Comparison of ENCODE assay signal across 1 cellular context in genomic region chr14:70002589-70003240, GRCh38.
TF ChIP-seq lines count a peak whose summit lies in the region.

No MANE protein-coding gene starts in this region.

TF ChIP-seq in HepG2, 621 proteins besides CTCF, POLR2A, EP300 and RAD21 (continued from another document and continues in another):
- peak; percentile 77 for TF ChIP-seq PAXIP1 (CRISPR knock-in tag; conservative IDR thresholded peaks at IDR 0.05)
- TF ChIP-seq THAP8 (CRISPR knock-in tag; IDR thresholded peaks at IDR 0.05; ENCODE audit: borderline replicate concordance): no peak
- no peak for TF ChIP-seq FOXC1 (CRISPR knock-in tag; IDR thresholded peaks at IDR 0.05; ENCODE audit: borderline replicate concordance)
- no peak for TF ChIP-seq POGK (CRISPR knock-in tag; conservative IDR thresholded peaks at IDR 0.05)
- TF ChIP-seq ZNF317 (CRISPR knock-in tag; IDR thresholded peaks at IDR 0.05): no peak
- no peak for TF ChIP-seq ZFP36 (IDR thresholded peaks at IDR 0.05; ENCODE audit: borderline replicate concordance, low read depth, low read length, partially characterized antibody)
- no peak for TF ChIP-seq ZBTB21 (CRISPR knock-in tag; IDR thresholded peaks at IDR 0.05)
- no peak for TF ChIP-seq ZNF556 (CRISPR knock-in tag; IDR thresholded peaks at IDR 0.05; ENCODE audit: borderline replicate concordance)
- no peak for TF ChIP-seq ZNF510 (CRISPR knock-in tag; IDR thresholded peaks at IDR 0.05; ENCODE audit: low read depth)
- TF ChIP-seq ZNF772 (CRISPR knock-in tag; IDR thresholded peaks at IDR 0.05): no peak
- TF ChIP-seq MATR3 (CRISPR knock-in tag; IDR thresholded peaks at IDR 0.05): no peak
- TF ChIP-seq FOSL2 (CRISPR knock-in tag; IDR thresholded peaks at IDR 0.05): peak; percentile 33; the same call in 1 of the 2 replicates
- TF ChIP-seq ZNF644 (CRISPR knock-in tag; IDR thresholded peaks at IDR 0.05; ENCODE audit: low read depth): peak; percentile 80; the same call in 1 of the 2 replicates
- no peak for TF ChIP-seq ZMYM2 (CRISPR knock-in tag; IDR thresholded peaks at IDR 0.05)
- TF ChIP-seq, protein P1, sequence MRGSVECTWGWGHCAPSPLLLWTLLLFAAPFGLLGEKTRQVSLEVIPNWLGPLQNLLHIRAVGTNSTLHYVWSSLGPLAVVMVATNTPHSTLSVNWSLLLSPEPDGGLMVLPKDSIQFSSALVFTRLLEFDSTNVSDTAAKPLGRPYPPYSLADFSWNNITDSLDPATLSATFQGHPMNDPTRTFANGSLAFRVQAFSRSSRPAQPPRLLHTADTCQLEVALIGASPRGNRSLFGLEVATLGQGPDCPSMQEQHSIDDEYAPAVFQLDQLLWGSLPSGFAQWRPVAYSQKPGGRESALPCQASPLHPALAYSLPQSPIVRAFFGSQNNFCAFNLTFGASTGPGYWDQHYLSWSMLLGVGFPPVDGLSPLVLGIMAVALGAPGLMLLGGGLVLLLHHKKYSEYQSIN (CRISPR knock-in tag; IDR thresholded peaks at IDR 0.05; ENCODE audit: borderline replicate concordance): no peak
- no peak for TF ChIP-seq RBM39 (IDR thresholded peaks at IDR 0.05; ENCODE audit: low read depth, low read length, poor library complexity, severe bottlenecking)
- peak; percentile 53; the same call in 1 of the 2 replicates for TF ChIP-seq PITX1 (CRISPR knock-in tag; IDR thresholded peaks at IDR 0.05)
- TF ChIP-seq TFDP1 (CRISPR knock-in tag; IDR thresholded peaks at IDR 0.05; ENCODE audit: borderline replicate concordance): no peak
- TF ChIP-seq CEBPB (IDR thresholded peaks at IDR 0.05; ENCODE audit: borderline replicate concordance, low read depth, low read length): no peak
- TF ChIP-seq NCOA2 (CRISPR knock-in tag; IDR thresholded peaks at IDR 0.05): no peak
- TF ChIP-seq PATZ1 (CRISPR knock-in tag; IDR thresholded peaks at IDR 0.05): peak; percentile 98
- no peak for TF ChIP-seq E2F1 (CRISPR knock-in tag; IDR thresholded peaks at IDR 0.05)
- TF ChIP-seq ZNF264 (CRISPR knock-in tag; IDR thresholded peaks at IDR 0.05): peak; percentile 39; the same call in 1 of the 2 replicates
- no peak for TF ChIP-seq ATF6 (CRISPR knock-in tag; conservative IDR thresholded peaks at IDR 0.05)
- TF ChIP-seq, protein P2, sequence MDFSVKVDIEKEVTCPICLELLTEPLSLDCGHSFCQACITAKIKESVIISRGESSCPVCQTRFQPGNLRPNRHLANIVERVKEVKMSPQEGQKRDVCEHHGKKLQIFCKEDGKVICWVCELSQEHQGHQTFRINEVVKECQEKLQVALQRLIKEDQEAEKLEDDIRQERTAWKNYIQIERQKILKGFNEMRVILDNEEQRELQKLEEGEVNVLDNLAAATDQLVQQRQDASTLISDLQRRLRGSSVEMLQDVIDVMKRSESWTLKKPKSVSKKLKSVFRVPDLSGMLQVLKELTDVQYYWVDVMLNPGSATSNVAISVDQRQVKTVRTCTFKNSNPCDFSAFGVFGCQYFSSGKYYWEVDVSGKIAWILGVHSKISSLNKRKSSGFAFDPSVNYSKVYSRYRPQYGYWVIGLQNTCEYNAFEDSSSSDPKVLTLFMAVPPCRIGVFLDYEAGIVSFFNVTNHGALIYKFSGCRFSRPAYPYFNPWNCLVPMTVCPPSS (IDR thresholded peaks at IDR 0.05): no peak
- TF ChIP-seq, protein P3, sequence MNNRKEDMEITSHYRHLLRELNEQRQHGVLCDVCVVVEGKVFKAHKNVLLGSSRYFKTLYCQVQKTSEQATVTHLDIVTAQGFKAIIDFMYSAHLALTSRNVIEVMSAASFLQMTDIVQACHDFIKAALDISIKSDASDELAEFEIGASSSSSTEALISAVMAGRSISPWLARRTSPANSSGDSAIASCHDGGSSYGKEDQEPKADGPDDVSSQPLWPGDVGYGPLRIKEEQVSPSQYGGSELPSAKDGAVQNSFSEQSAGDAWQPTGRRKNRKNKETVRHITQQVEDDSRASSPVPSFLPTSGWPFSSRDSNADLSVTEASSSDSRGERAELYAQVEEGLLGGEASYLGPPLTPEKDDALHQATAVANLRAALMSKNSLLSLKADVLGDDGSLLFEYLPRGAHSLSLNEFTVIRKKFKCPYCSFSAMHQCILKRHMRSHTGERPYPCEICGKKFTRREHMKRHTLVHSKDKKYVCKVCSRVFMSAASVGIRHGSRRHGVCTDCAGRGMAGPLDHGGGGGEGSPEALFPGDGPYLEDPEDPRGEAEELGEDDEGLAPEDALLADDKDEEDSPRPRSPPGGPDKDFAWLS (CRISPR knock-in tag; IDR thresholded peaks at IDR 0.05; ENCODE audit: borderline replicate concordance): no peak
- peak; percentile 38 for TF ChIP-seq ZFX (CRISPR knock-in tag; IDR thresholded peaks at IDR 0.05; ENCODE audit: low read depth)
- TF ChIP-seq ATF5 (CRISPR knock-in tag; IDR thresholded peaks at IDR 0.05; ENCODE audit: low read depth): no peak
- TF ChIP-seq FOSL1 (CRISPR knock-in tag; IDR thresholded peaks at IDR 0.05; ENCODE audit: borderline replicate concordance): no peak
- TF ChIP-seq ZBTB1 (CRISPR knock-in tag; IDR thresholded peaks at IDR 0.05; ENCODE audit: borderline replicate concordance): no peak
- TF ChIP-seq NRL (CRISPR knock-in tag; IDR thresholded peaks at IDR 0.05; ENCODE audit: borderline replicate concordance): no peak
- TF ChIP-seq ZNF180 (CRISPR knock-in tag; IDR thresholded peaks at IDR 0.05; ENCODE audit: borderline replicate concordance, low read depth): no peak
- TF ChIP-seq CBX1 (IDR thresholded peaks at IDR 0.05; ENCODE audit: low read depth): no peak
- no peak for TF ChIP-seq HINFP (CRISPR knock-in tag; IDR thresholded peaks at IDR 0.05; ENCODE audit: low read depth)
- no peak for TF ChIP-seq ZNF12 (CRISPR knock-in tag; IDR thresholded peaks at IDR 0.05)
- TF ChIP-seq ZNF205 (CRISPR knock-in tag; IDR thresholded peaks at IDR 0.05): 0 out of 2 replicates have a peak, but pooled peaks have one; percentile 51
- peak; percentile 14; the same call in 1 of the 2 replicates for TF ChIP-seq GATAD2A (CRISPR knock-in tag; IDR thresholded peaks at IDR 0.05)
